In genomic region chr12:52877242-52877641, GRCh38 we compare ENCODE assay signal across 16 cellular contexts. TPM values are rescaled to one million over a fixed set of nuclear protein-coding genes. Genes with fewer than 3 reads are reported as not detected.
A peak's percentile ranks its signal among the peaks of the same experiment; 100 is the strongest.
DNase-seq lines count a peak whose midpoint lies in the region; TF ChIP-seq lines count a peak whose summit lies in the region.
"Had no signal": no experiment of that assay in that cellular context is flagged by ENCODE, and none has a peak within 500 bp of the region (broad histone marks: within the 10 kb centered on the region; RNA-seq: fewer than 3 reads in every experiment).

No MANE protein-coding gene starts in this region.

- WGBS in esophagus, 2 donors: 49 to 60% methylated on average over 3 of the region's 3 CpGs
- WGBS in suprapubic skin: 65% methylated on average over 3 of the region's 3 CpGs

- no peaks in the 10 kb centered on the region for H3K36me3 ChIP-seq in DOHH2 (ENCODE audit: control insufficient read depth, low read length)
- H3K36me3 ChIP-seq in esophagus (ENCODE audit: control insufficient read depth in 2 of 2, insufficient read depth in 2 of 2, low read length in 1 of 2): no peaks in the 10 kb centered on the region
- H3K36me3 ChIP-seq in suprapubic skin: no peaks in the 10 kb centered on the region
- H3K36me3 ChIP-seq: BLaER1 had no signal

- peaks cover 15% of the 10 kb centered on the region for H3K27me3 ChIP-seq in DOHH2 (ENCODE audit: control insufficient read depth, low read length)
- no peaks in the 10 kb centered on the region for H3K27me3 ChIP-seq in esophagus (ENCODE audit: control insufficient read depth in 1 of 2, insufficient read depth in 2 of 2, low read length in 2 of 2)
- no peaks in the 10 kb centered on the region for H3K27me3 ChIP-seq in suprapubic skin
- H3K27me3 ChIP-seq: BLaER1 had no signal

- TF ChIP-seq POLR2A in suprapubic skin (IDR thresholded peaks at IDR 0.05): no peak

- H3K79me2 ChIP-seq in DOHH2 (ENCODE audit: control insufficient read depth, low read length): no peaks in the 10 kb centered on the region

- no peaks in the 10 kb centered on the region for H4K20me1 ChIP-seq in DOHH2 (ENCODE audit: control insufficient read depth, insufficient read depth, low read depth, low read length)
- H4K20me1 ChIP-seq: BLaER1 had no signal

- no peak overlapping the region for H3K4me2 ChIP-seq in DOHH2 (ENCODE audit: low read length)
- H3K4me2 ChIP-seq: PC-9 had no signal

- 0 out of 2 replicates have a peak overlapping the region, but pooled peaks have one; percentile 7 for H3K27ac ChIP-seq in DOHH2 (ENCODE audit: low read depth, low read length)
- H3K27ac ChIP-seq in esophagus (ENCODE audit: low read depth in 2 of 2, low read length in 1 of 2): peak overlapping the region; percentile 97 to 100
- H3K27ac ChIP-seq in suprapubic skin: peak overlapping the region; percentile 99
- H3K27ac ChIP-seq: BLaER1, PC-9 had no signal

- intact Hi-C loops in head of caudate nucleus (cut with DNase I): no loop called here

- TF ChIP-seq EP300 in suprapubic skin (IDR thresholded peaks at IDR 0.05): no peak

- H3K4me3 ChIP-seq in DOHH2 (ENCODE audit: low read length): no peak overlapping the region
- no peak overlapping the region for H3K4me3 ChIP-seq in esophagus (ENCODE audit: low read depth in 1 of 2, low read length in 2 of 2)
- no peak overlapping the region for H3K4me3 ChIP-seq in suprapubic skin
- H3K4me3 ChIP-seq: BLaER1, PC-9 had no signal

- no peaks in the 10 kb centered on the region for H3K9me2 ChIP-seq in DOHH2 (replicated peaks; ENCODE audit: control insufficient read depth, low read length)

- peaks cover 28% of the 10 kb centered on the region for H3K4me1 ChIP-seq in DOHH2 (ENCODE audit: control insufficient read depth, low read length)
- peaks cover 5 to 45% of the 10 kb centered on the region in 2 donors for H3K4me1 ChIP-seq in esophagus (ENCODE audit: control insufficient read depth in 2 of 2, insufficient read depth in 2 of 2, low read length in 1 of 2)
- H3K4me1 ChIP-seq in suprapubic skin: peaks cover 77% of the 10 kb centered on the region

- no peaks in the 10 kb centered on the region for H3F3A ChIP-seq in DOHH2 (ENCODE audit: control insufficient read depth, insufficient read depth)

- H3K9me3 ChIP-seq in DOHH2 (ENCODE audit: control insufficient read depth, insufficient read depth, low read length) (no peaks in the 10 kb centered on the region), esophagus (ENCODE audit: control insufficient read depth in 2 of 2, insufficient read depth in 1 of 2, low read depth in 1 of 2, low read length in 1 of 2) (no peaks in the 10 kb centered on the region), suprapubic skin (no peaks in the 10 kb centered on the region)
- H3K9me3 ChIP-seq: BLaER1 had no signal

- TF ChIP-seq CTCF in DOHH2 (IDR thresholded peaks at IDR 0.05; ENCODE audit: low read depth, low read length, poor library complexity, severe bottlenecking) (no peak), suprapubic skin (IDR thresholded peaks at IDR 0.05) (no peak)

- peak; percentile 24 for DNase-seq in NCI-H1694 treated with DMSO at 0.1 percent for 48 hours (lab: John Stamatoyannopoulos, UW)
- DNase-seq in suprapubic skin (ENCODE audit: low spot score in 2 of 2): no peak
- no peak for DNase-seq in head of caudate nucleus
- DNase-seq in activated gamma-delta T cell treated with Interleukin-2 at 50 U/mL for 16 hours: no peak
- DNase-seq in DMS79 treated with DMSO at 0.1 percent for 48 hours (lab: John Stamatoyannopoulos, UW): no peak
- DNase-seq: DMS153; NCI-H1048; NCI-H146; NCI-H2107; NK-92 treated with Interleukin-12 subunit alpha and Interleukin-12 subunit beta, amount 100 ng/mL, for 24 hours; PC-9 had no signal

RNA-seq across cellular contexts. Expression of gene KRT8, which starts 27.6 kb away (rescaled TPM):
- 100 to 1,000 TPM in 1 of 2 donors, 10 to 100 TPM in 1; 38.7 to 105 TPM for polyA plus RNA-seq in esophagus
- 10 to 100 TPM; 49.4 to 93.7 (median 65.9) TPM for total RNA-seq in suprapubic skin

RNA-seq across cellular contexts. Expression of gene KRT78, which starts 28.4 kb away (rescaled TPM):
- 1,000 to 10,000 TPM in 1 of 2 donors, 100 to 1,000 TPM in 1; 633 to 1,998 TPM for polyA plus RNA-seq in esophagus
- total RNA-seq in suprapubic skin: 100 to 1,000 TPM in 1 of 4 donors, 10 to 100 TPM in 3; 48.9 to 115 (median 80.0) TPM
- total RNA-seq: H9, HT1080 had no signal

RNA-seq across cellular contexts. Expression of gene KRT79, which starts 43.1 kb away (rescaled TPM):
- 1 to 10 TPM in 1 of 2 donors, under 1 TPM in 1; 0.75 to 1.8 TPM for polyA plus RNA-seq in esophagus
- total RNA-seq in suprapubic skin: 100 to 1,000 TPM in 3 of 4 donors, 10 to 100 TPM in 1; 48.8 to 202 (median 156) TPM
- total RNA-seq: H9 had no signal

Comparison
In these comparisons a context has a peak if more than half of its experiments do, and no peak if none do; other contexts are left out.
1. H3K27ac ChIP-seq: peak in every context shown above with its lines; median percentile 99 in suprapubic skin; 98 in esophagus; 7 in DOHH2.